16 cellular contexts compared by ENCODE assay signal in the genomic region with DNA sequence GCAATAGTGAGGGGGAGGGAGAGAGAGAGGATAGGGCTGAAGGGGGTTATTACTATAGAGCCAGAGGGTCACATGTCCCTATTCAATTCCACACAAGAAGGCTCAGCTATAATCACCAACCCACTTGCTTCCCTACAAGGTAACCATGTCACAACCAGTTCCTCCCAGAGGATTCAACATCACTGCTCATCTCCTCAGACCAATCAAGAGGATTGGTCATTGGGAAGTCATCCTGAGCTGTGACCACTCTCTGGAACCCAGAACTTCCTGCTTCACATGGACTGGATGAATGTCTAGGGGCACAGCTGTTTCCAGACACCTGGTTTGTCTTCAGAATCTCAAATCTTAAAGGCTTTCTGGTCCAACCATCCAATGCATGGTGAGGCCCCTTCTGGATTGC.
DNase-seq lines count a peak whose midpoint lies in the region; ATAC-seq, FAIRE-seq and TF ChIP-seq lines count a peak whose summit lies in the region.
"Had no signal": no experiment of that assay in that cellular context is flagged by ENCODE, and none has a peak within 500 bp of the region (broad histone marks: within the 10 kb centered on the region; RNA-seq: fewer than 3 reads in every experiment).

No MANE protein-coding gene starts in this region.

- intact Hi-C loops in Caco-2 (cut with micrococcal nuclease; ENCODE audit: unreplicated experiment) (no loop called here), HepG2 (cut with micrococcal nuclease; ENCODE audit: unreplicated experiment) (loop anchor here (10.0 kb wide), 1 partner anchor 406 kb away; a partner anchor contains a TSS)

- H3K23ac ChIP-seq in mesendoderm (ENCODE audit: low read length) = no peak overlapping the region

- H3K27ac Mint-ChIP-seq in Caco-2 (ENCODE audit: unreplicated experiment) = peak overlapping the region; percentile 67
- H3K27ac Mint-ChIP-seq: B cell; CD8-positive, alpha-beta T cell; HFFc6 had no signal

- H3K4ac ChIP-seq in mesendoderm (ENCODE audit: low read depth, low read length) = no peak overlapping the region

- BruUV-seq in Caco-2 (replicated peaks; lab: Mats Ljungman, UMichigan) = no TSS peak
- BruUV-seq in HepG2 (replicated peaks; lab: Mats Ljungman, UMichigan) = TSS peak; percentile 83

- ATAC-seq in A549 (no peak), HepG2 (no peak), SK-N-SH treated with all-trans-retinoic acid at 6 μM for 48 hours (no peak)
- ATAC-seq: CD8-positive, alpha-beta T cell had no signal

- peaks cover 6% of the 10 kb centered on the region for H3F3A ChIP-seq in smooth muscle cell (ENCODE audit: low read depth)

- peak overlapping the region; percentile 43 for H3K4me3 Mint-ChIP-seq in Caco-2 (ENCODE audit: unreplicated experiment)
- H3K4me3 Mint-ChIP-seq: B cell; CD14-positive monocyte; CD8-positive, alpha-beta T cell; HFFc6 had no signal

- H3K18ac ChIP-seq in mesendoderm (ENCODE audit: low read length) = no peak overlapping the region

- no peaks in the 10 kb centered on the region for H3K79me2 ChIP-seq in HepG2 (ENCODE audit: insufficient read depth, low read length)
- H3K79me2 ChIP-seq in mesendoderm (ENCODE audit: control insufficient read depth, insufficient read depth, low read length) = no peaks in the 10 kb centered on the region
- no peaks in the 10 kb centered on the region for H3K79me2 ChIP-seq in smooth muscle cell (ENCODE audit: low read depth)

- no peak overlapping the region for H3K56ac ChIP-seq in mesendoderm (ENCODE audit: low read length)

- no peak overlapping the region for H2BK120ac ChIP-seq in mesendoderm (ENCODE audit: low read depth, low read length)

- no peak overlapping the region for H2AK5ac ChIP-seq in mesendoderm (ENCODE audit: low read length)

- no peak for FAIRE-seq in A549 (lab: Jason Lieb, UNC)
- FAIRE-seq in bronchial epithelial cell (lab: Jason Lieb, UNC) = peak; percentile 60
- FAIRE-seq in HepG2 (lab: Jason Lieb, UNC) = peak; percentile 32

- no peaks in the 10 kb centered on the region for H3K79me1 ChIP-seq in mesendoderm (ENCODE audit: low read length)

- H3K36me3 ChIP-seq in Caco-2 (ENCODE audit: control insufficient read depth, insufficient read depth, low read length) (no peaks in the 10 kb centered on the region), bronchial epithelial cell (ENCODE audit: control insufficient read depth, insufficient read depth, low read length) (no peaks in the 10 kb centered on the region), HepG2 (replicated peaks in 1 of 2; ENCODE audit: control insufficient read depth in 1 of 2, insufficient read depth in 2 of 2, low read length in 2 of 2) (no peaks in the 10 kb centered on the region), mesendoderm (ENCODE audit: control insufficient read depth, insufficient read depth, low read length) (no peaks in the 10 kb centered on the region), smooth muscle cell (ENCODE audit: low read depth) (no peaks in the 10 kb centered on the region)

- in situ Hi-C loops in HepG2 (cut with HindIII; ENCODE audit: extremely low pct_ligation_motif_present, low pct_unique_long_range_greater_than_20kb) = loop anchor here (25.0 kb wide), 1 partner anchor 638 kb away; a partner anchor contains a TSS

- TF ChIP-seq CTCF in A549 (IDR thresholded peaks at IDR 0.05) (no peak), Caco-2 (IDR thresholded peaks at IDR 0.05; ENCODE audit: insufficient read depth in 1 of 2, low read depth in 1 of 2, low read length in 1 of 2, severe bottlenecking in 1 of 2, unreplicated experiment in 1 of 2) (no peak), bronchial epithelial cell (IDR thresholded peaks at IDR 0.05; ENCODE audit: insufficient read depth, low read length, severe bottlenecking) (no peak), HepG2 (CRISPR knock-in tag; IDR thresholded peaks at IDR 0.05) (no peak), smooth muscle cell (IDR thresholded peaks at IDR 0.05; ENCODE audit: borderline replicate concordance, insufficient read depth, poor library complexity, severe bottlenecking) (no peak)

- no peak overlapping the region for H3K4me3 ChIP-seq in A549
- no peak overlapping the region for H3K4me3 ChIP-seq in Caco-2 (ENCODE audit: low read depth, low read length)
- no peak overlapping the region for H3K4me3 ChIP-seq in bronchial epithelial cell (ENCODE audit: low read depth, low read length)
- no peak overlapping the region for H3K4me3 ChIP-seq in HepG2 (replicated peaks in 1 of 3; ENCODE audit: insufficient read depth in 1 of 3, low read depth in 2 of 3, low read length in 3 of 3)
- no peak overlapping the region for H3K4me3 ChIP-seq in mesendoderm (ENCODE audit: low read length)
- H3K4me3 ChIP-seq in smooth muscle cell = no peak overlapping the region

- peaks cover 72% of the 10 kb centered on the region for H3K4me1 ChIP-seq in A549
- peaks cover 43% of the 10 kb centered on the region for H3K4me1 ChIP-seq in Caco-2
- peaks cover 96% of the 10 kb centered on the region for H3K4me1 ChIP-seq in HepG2 (ENCODE audit: insufficient read depth, low read length)
- peaks cover 6% of the 10 kb centered on the region for H3K4me1 ChIP-seq in mesendoderm (ENCODE audit: control insufficient read depth, low read depth, low read length)
- peaks cover 8% of the 10 kb centered on the region for H3K4me1 ChIP-seq in smooth muscle cell (ENCODE audit: low read depth)

- TF ChIP-seq EP300 in A549 (IDR thresholded peaks at IDR 0.05) (no peak), HepG2 (IDR thresholded peaks at IDR 0.05; ENCODE audit: low read depth in 2 of 2, low read length in 2 of 2) (no peak), HepG2 (CRISPR knock-in tag; IDR thresholded peaks at IDR 0.05; ENCODE audit: borderline replicate concordance) (no peak)

- H3K4me2 ChIP-seq in A549 (peak overlapping the region; percentile 77), HepG2 (ENCODE audit: low read depth, low read length) (peak overlapping the region; percentile 34), mesendoderm (ENCODE audit: low read length) (no peak overlapping the region), smooth muscle cell (no peak overlapping the region)

- no peak overlapping the region for H4K5ac ChIP-seq in mesendoderm (ENCODE audit: low read length)

- H3K9ac ChIP-seq in HepG2 (ENCODE audit: insufficient read depth, low read depth, low read length) (0 out of 2 replicates have a peak overlapping the region, but pooled peaks have one; percentile 1), mesendoderm (ENCODE audit: low read length) (no peak overlapping the region), smooth muscle cell (ENCODE audit: low read depth) (no peak overlapping the region)

- no peak overlapping the region for H2BK15ac ChIP-seq in mesendoderm (replicated peaks; ENCODE audit: low read depth)

- no peaks in the 10 kb centered on the region for H3K27me3 ChIP-seq in Caco-2 (replicated peaks; ENCODE audit: control insufficient read depth, insufficient read depth, low read length)
- H3K27me3 ChIP-seq in bronchial epithelial cell (ENCODE audit: control insufficient read depth, insufficient read depth, low read length) = no peaks in the 10 kb centered on the region
- no peaks in the 10 kb centered on the region for H3K27me3 ChIP-seq in HepG2 (ENCODE audit: control insufficient read depth in 1 of 2, insufficient read depth in 2 of 2, low read length in 2 of 2)
- no peaks in the 10 kb centered on the region for H3K27me3 ChIP-seq in mesendoderm (ENCODE audit: insufficient read depth, low read length, poor library complexity)
- H3K27me3 ChIP-seq in smooth muscle cell (ENCODE audit: low read depth) = peaks cover 13% of the 10 kb centered on the region

- POLR2A ChIA-PET in A549 (lab: Yijun Ruan, JAX) (interaction anchor here (0.7 to 2.4 kb wide), 2 partner anchors 13 to 638 kb away, joined by 4 to 11 read pairs; no protein-coding TSS in a partner anchor), Caco-2 (lab: Charles Lee) (interaction anchor here (0.5 kb wide), 1 partner anchor 294 kb away, joined by 4 read pairs; no protein-coding TSS in a partner anchor), HepG2 (lab: Yijun Ruan, JAX) (interaction anchor here (0.7 kb wide), 1 partner anchor 170 kb away, joined by 3 read pairs; no protein-coding TSS in a partner anchor)

- peak overlapping the region; percentile 84 to 90 for H3K27ac ChIP-seq in A549
- H3K27ac ChIP-seq in HepG2 (ENCODE audit: extremely low read length, insufficient read depth, low read length) = peak overlapping the region; percentile 97
- H3K27ac ChIP-seq in mesendoderm (ENCODE audit: low read depth, low read length) = no peak overlapping the region
- no peak overlapping the region for H3K27ac ChIP-seq in smooth muscle cell (ENCODE audit: low read depth)
- H3K27ac ChIP-seq: HL-60 had no signal

- no peak overlapping the region for H4K8ac ChIP-seq in mesendoderm (ENCODE audit: low read depth, low read length)

- TF ChIP-seq POLR2A in A549 (IDR thresholded peaks at IDR 0.05; ENCODE audit: low read length) (no peak), HepG2 (IDR thresholded peaks at IDR 0.05; ENCODE audit: insufficient read depth in 1 of 2, low read depth in 2 of 2, low read length in 2 of 2) (no peak)

- peaks cover 15% of the 10 kb centered on the region for H3K9me3 Mint-ChIP-seq in Caco-2 (ENCODE audit: unreplicated experiment)

- no peaks in the 10 kb centered on the region for H3K27me3 Mint-ChIP-seq in Caco-2 (ENCODE audit: insufficient read depth, unreplicated experiment)

- peaks cover 21% of the 10 kb centered on the region for H3K4me1 Mint-ChIP-seq in Caco-2 (ENCODE audit: low read depth, unreplicated experiment)
- H3K4me1 Mint-ChIP-seq: B cell had no signal

- no peak overlapping the region for H2AFZ ChIP-seq in HepG2 (ENCODE audit: low read length)
- H2AFZ ChIP-seq in smooth muscle cell (ENCODE audit: low read depth) = no peak overlapping the region

- DNase-seq in A549 (ENCODE audit: low read depth in 1 of 2, low spot score in 1 of 2) (no peak), Caco-2 (no peak), bronchial epithelial cell (ENCODE audit: low read depth) (no peak), HepG2 (ENCODE audit: low spot score) (no peak), mesendoderm (no peak), smooth muscle cell (lab: John Stamatoyannopoulos, UW; ENCODE audit: unreplicated experiment) (no peak), NOMO-1 (lab: John Stamatoyannopoulos, UW; ENCODE audit: unreplicated experiment in 2 of 2) (no peak)
- DNase-seq: CD8-positive, alpha-beta T cell; DMS53; GF-D8; HCEC 1CT had no signal

- no peak for TF ChIP-seq RAD21 in A549 (conservative IDR thresholded peaks at IDR 0.05 in 1 of 2, IDR thresholded peaks at IDR 0.05 in 1 of 2)
- TF ChIP-seq RAD21 in HepG2 (CRISPR knock-in tag; IDR thresholded peaks at IDR 0.05) = no peak

- CTCF ChIA-PET in A549 (lab: Yijun Ruan, JAX) (interaction anchor here (0.8 to 3.5 kb wide), 9 partner anchors 12 to 199 kb away, joined by 3 to 16 read pairs (median 3); no protein-coding TSS in a partner anchor), Caco-2 (lab: Charles Lee) (no interaction called here), HepG2 (lab: Yijun Ruan, JAX; ENCODE audit: low intra/inter-chr PET ratio, low total read pairs) (no interaction called here)

- H3K9me3 ChIP-seq in A549 (peaks cover 14% of the 10 kb centered on the region), Caco-2 (no peaks in the 10 kb centered on the region), HepG2 (ENCODE audit: low read length) (peaks cover 6% of the 10 kb centered on the region; the same call in 1 of the 2 replicates), smooth muscle cell (replicated peaks; ENCODE audit: low read depth) (peaks cover 3% of the 10 kb centered on the region)

- no peak overlapping the region for H2BK5ac ChIP-seq in mesendoderm (ENCODE audit: low read length)

- no peaks in the 10 kb centered on the region for H4K20me1 ChIP-seq in HepG2 (ENCODE audit: insufficient read depth, low read length)
- peaks cover 8% of the 10 kb centered on the region for H4K20me1 ChIP-seq in smooth muscle cell (ENCODE audit: low read depth)

- H3K36me3 Mint-ChIP-seq in Caco-2 (ENCODE audit: insufficient read depth, unreplicated experiment) = peaks cover 11% of the 10 kb centered on the region
- H3K36me3 Mint-ChIP-seq: CD14-positive monocyte; CD8-positive, alpha-beta T cell had no signal

Comparison
In these comparisons a context has a peak if more than half of its experiments do, and no peak if none do; other contexts are left out.
1. H3K27ac ChIP-seq: peak in A549 (2 of 2) and HepG2 (single experiment); none in mesendoderm (single experiment) and smooth muscle cell (single experiment).
2. H3K4me2 ChIP-seq: peak in A549 (single experiment) and HepG2 (single experiment); none in mesendoderm (single experiment) and smooth muscle cell (single experiment).